Comparison of ENCODE assay signal across 1 cellular context in the genomic region with DNA sequence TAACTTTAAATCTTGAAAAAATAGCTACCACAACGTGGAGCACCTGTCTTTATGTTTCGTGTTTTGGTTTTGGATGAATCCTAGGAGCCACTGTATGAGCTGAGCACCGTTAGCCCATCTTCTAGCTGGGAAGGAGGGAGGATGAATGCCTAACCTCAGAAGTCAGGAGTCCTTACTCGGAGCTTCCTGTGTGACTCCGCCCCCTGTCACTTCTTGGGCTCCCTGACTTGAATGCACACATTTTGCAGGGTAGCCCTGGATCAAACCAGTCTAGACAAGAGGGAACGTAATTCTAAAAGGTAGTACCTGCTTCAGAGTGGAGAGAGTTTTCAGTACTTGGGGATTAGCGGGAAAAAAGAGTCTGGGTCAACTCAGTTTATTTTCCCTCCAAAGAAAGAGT.
TF ChIP-seq lines count a peak whose summit lies in the region.

No MANE protein-coding gene starts in this region.

TF ChIP-seq in GM23338, 12 proteins besides CTCF, POLR2A, EP300 and RAD21 (continued from another document):
- no peak for TF ChIP-seq NANOG (IDR thresholded peaks at IDR 0.05; ENCODE audit: borderline replicate concordance)
